ENCODE assay signal across 19 cellular contexts in the genomic region with DNA sequence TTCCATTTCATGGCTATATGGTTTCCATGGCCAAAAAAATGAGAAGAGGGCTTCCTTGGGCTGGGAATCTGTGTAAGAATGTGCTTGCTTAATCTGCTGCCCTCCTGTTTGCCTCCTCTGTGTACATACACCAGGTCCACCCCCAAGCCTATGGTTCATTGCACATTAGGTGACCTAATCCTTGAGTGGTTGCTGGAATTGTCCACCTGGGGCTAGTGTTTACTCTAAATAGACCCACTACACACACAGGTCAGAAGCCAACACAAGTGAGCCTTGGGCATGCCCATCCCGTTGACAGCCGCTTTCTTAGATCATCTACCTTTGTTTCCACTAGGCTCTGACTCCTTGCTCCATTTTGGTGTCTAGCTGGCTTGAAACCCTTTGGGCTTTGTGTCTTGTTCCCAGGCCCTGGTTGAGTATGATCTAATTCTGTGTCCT. TPM values are rescaled to one million over a fixed set of nuclear protein-coding genes. Genes with fewer than 3 reads are reported as not detected.
DNase-seq lines count a peak whose midpoint lies in the region; TF ChIP-seq lines count a peak whose summit lies in the region.
"Had no signal": no experiment of that assay in that cellular context is flagged by ENCODE, and none has a peak within 500 bp of the region (broad histone marks: within the 10 kb centered on the region; RNA-seq: fewer than 3 reads in every experiment).

No MANE protein-coding gene starts in this region.

- H3K4me3 ChIP-seq in PC-9 (no peak overlapping the region), stomach smooth muscle (ENCODE audit: low read length in 2 of 2) (no peak overlapping the region), trophoblast cell (ENCODE audit: low read depth, low read length) (no peak overlapping the region)
- H3K4me3 ChIP-seq: GM12878 had no signal

- H3K9me2 ChIP-seq in PC-9 (ENCODE audit: insufficient read depth) = no peaks in the 10 kb centered on the region

- DNase-seq in HuH-7 (ENCODE audit: low spot score) (peak; percentile 62), PC-9 (peak in 1 of 2 experiments; percentile 86), epithelial cell of prostate (ENCODE audit: low read depth, low spot score) (no peak), NCI-H1048 (lab: John Stamatoyannopoulos, UW) (no peak), trophoblast cell (no peak), AG08396 (ENCODE audit: low spot score) (no peak)
- DNase-seq in activated T-helper 1 cell treated with anti-CD3 and anti-CD28 coated beads, Interleukin-12 subunit alpha, Interleukin-12 subunit beta, Interleukin-2, Interleukin-4 antibody, amounts not matched to agents 30 ng/mL and 10 ng/mL and 1 ng/mL, durations not matched to agents 14 hours and 24 hours and 36 hours (ENCODE audit: low spot score) = no peak
- DNase-seq: ACHN, AML-193, GOT3, IMR-90, Kasumi-1, NCI-H1105, NCI-H2081, NCI-H446 treated with DMSO at 0.1 percent for 48 hours, SHP77 treated with DMSO at 0.1 percent for 48 hours, T-helper 1 cell had no signal

- H3K27ac ChIP-seq in PC-9 (no peak overlapping the region), epithelial cell of prostate (peak overlapping the region; percentile 15), stomach smooth muscle (ENCODE audit: low read length) (peak overlapping the region; percentile 46), trophoblast cell (ENCODE audit: low read depth, low read length) (no peak overlapping the region)

- H4K20me1 ChIP-seq in PC-9 (ENCODE audit: insufficient read depth) = no peaks in the 10 kb centered on the region

- H2AFZ ChIP-seq in PC-9 (no peak overlapping the region), trophoblast cell (ENCODE audit: insufficient read depth, low read length, poor library complexity) (no peak overlapping the region)

- no peak overlapping the region for H3K18ac ChIP-seq in trophoblast cell (ENCODE audit: low read length)

- intact Hi-C loops in PC-9 (cut with micrococcal nuclease; ENCODE audit: unreplicated experiment) = loop anchor here (5.0 kb wide), 1 partner anchor 39 kb away; no protein-coding TSS in a partner anchor
- intact Hi-C loops in activated T-helper 1 cell treated with anti-CD3 and anti-CD28 coated beads, Interleukin-12 subunit alpha, Interleukin-12 subunit beta, Interleukin-2, Interleukin-4 antibody, amounts not matched to agents 30 ng/mL and 10 ng/mL and 1 ng/mL, durations not matched to agents 14 hours and 24 hours and 36 hours (cut with micrococcal nuclease) = no loop called here

- H3K4me1 ChIP-seq in PC-9 (replicated peaks; ENCODE audit: insufficient read depth) (peaks cover 67% of the 10 kb centered on the region), stomach smooth muscle (ENCODE audit: control insufficient read depth, insufficient read depth, low read length) (peaks cover 28% of the 10 kb centered on the region), trophoblast cell (ENCODE audit: control insufficient read depth in 1 of 2, insufficient read depth in 2 of 2, low read length in 2 of 2) (peaks cover 10 to 12% of the 10 kb centered on the region in 2 experiments)

- no peak overlapping the region for H2BK120ac ChIP-seq in trophoblast cell (ENCODE audit: insufficient read depth, low read length, poor library complexity)

- H3K4ac ChIP-seq in trophoblast cell (ENCODE audit: low read depth, low read length) = no peak overlapping the region

- H3K9ac ChIP-seq in stomach smooth muscle (ENCODE audit: low read length in 2 of 2) (no peak overlapping the region), trophoblast cell (ENCODE audit: low read length) (no peak overlapping the region)

- H3K4me2 ChIP-seq in PC-9 (peak overlapping the region; percentile 14), trophoblast cell (ENCODE audit: low read length) (no peak overlapping the region)

- no peak for TF ChIP-seq CTCF in PC-9 (conservative IDR thresholded peaks at IDR 0.05)

- CTCF ChIA-PET in PC-9 (lab: Charles Lee) = no interaction called here

- no peak overlapping the region for H3K14ac ChIP-seq in trophoblast cell (ENCODE audit: low read length)

- no TSS peak for BruUV-seq in PC-9 (replicated peaks; lab: Mats Ljungman, UMichigan)

- POLR2A ChIA-PET in PC-9 (lab: Charles Lee; ENCODE audit: unreplicated experiment) = no interaction called here

- H3K27me3 Mint-ChIP-seq in activated T-helper 1 cell treated with anti-CD3 and anti-CD28 coated beads, Interleukin-12 subunit alpha, Interleukin-12 subunit beta, Interleukin-2, Interleukin-4 antibody, amounts not matched to agents 30 ng/mL and 10 ng/mL and 1 ng/mL, durations not matched to agents 14 hours and 24 hours and 36 hours (ENCODE audit: insufficient read depth) = peaks cover 13% of the 10 kb centered on the region

- H3K79me2 ChIP-seq in PC-9 (ENCODE audit: low read depth) (no peaks in the 10 kb centered on the region), trophoblast cell (ENCODE audit: control insufficient read depth, insufficient read depth, low read length, poor library complexity) (no peaks in the 10 kb centered on the region)

- H2BK5ac ChIP-seq in trophoblast cell (ENCODE audit: low read depth, low read length, poor library complexity) = no peak overlapping the region

- H3K4me3 Mint-ChIP-seq in activated T-helper 1 cell treated with anti-CD3 and anti-CD28 coated beads, Interleukin-12 subunit alpha, Interleukin-12 subunit beta, Interleukin-2, Interleukin-4 antibody, amounts not matched to agents 30 ng/mL and 10 ng/mL and 1 ng/mL, durations not matched to agents 14 hours and 24 hours and 36 hours = no peak overlapping the region

- H2AK5ac ChIP-seq in trophoblast cell (ENCODE audit: low read length) = no peak overlapping the region

- no peak overlapping the region for H4K8ac ChIP-seq in trophoblast cell (ENCODE audit: low read depth, low read length)

- no peak overlapping the region for H2BK12ac ChIP-seq in trophoblast cell (ENCODE audit: low read length)

- H3K9me3 ChIP-seq in PC-9 (ENCODE audit: insufficient read depth, low read depth) (no peaks in the 10 kb centered on the region), stomach smooth muscle (ENCODE audit: control insufficient read depth in 2 of 2, low read length in 2 of 2) (no peaks in the 10 kb centered on the region), trophoblast cell (ENCODE audit: insufficient read depth, low read depth, low read length) (no peaks in the 10 kb centered on the region)

- no peaks in the 10 kb centered on the region for H3K36me3 ChIP-seq in PC-9 (ENCODE audit: low read depth)
- H3K36me3 ChIP-seq in stomach smooth muscle (ENCODE audit: control insufficient read depth in 2 of 2, insufficient read depth in 2 of 2, low read length in 2 of 2) = no peaks in the 10 kb centered on the region
- H3K36me3 ChIP-seq in trophoblast cell (ENCODE audit: control insufficient read depth in 1 of 2, insufficient read depth in 2 of 2, low read length in 2 of 2) = no peaks in the 10 kb centered on the region

- H3K36me3 Mint-ChIP-seq in activated T-helper 1 cell treated with anti-CD3 and anti-CD28 coated beads, Interleukin-12 subunit alpha, Interleukin-12 subunit beta, Interleukin-2, Interleukin-4 antibody, amounts not matched to agents 30 ng/mL and 10 ng/mL and 1 ng/mL, durations not matched to agents 14 hours and 24 hours and 36 hours (ENCODE audit: low read depth) = no peaks in the 10 kb centered on the region

- H3K23ac ChIP-seq in trophoblast cell (ENCODE audit: low read length) = no peak overlapping the region

- no peak overlapping the region for H3K27ac Mint-ChIP-seq in activated T-helper 1 cell treated with anti-CD3 and anti-CD28 coated beads, Interleukin-12 subunit alpha, Interleukin-12 subunit beta, Interleukin-2, Interleukin-4 antibody, amounts not matched to agents 30 ng/mL and 10 ng/mL and 1 ng/mL, durations not matched to agents 14 hours and 24 hours and 36 hours

- peaks cover 27% of the 10 kb centered on the region; the same call in 1 of the 2 replicates for H3F3A ChIP-seq in PC-9 (ENCODE audit: insufficient read depth, low read depth)

- peaks cover 10% of the 10 kb centered on the region for H3K4me1 Mint-ChIP-seq in activated T-helper 1 cell treated with anti-CD3 and anti-CD28 coated beads, Interleukin-12 subunit alpha, Interleukin-12 subunit beta, Interleukin-2, Interleukin-4 antibody, amounts not matched to agents 30 ng/mL and 10 ng/mL and 1 ng/mL, durations not matched to agents 14 hours and 24 hours and 36 hours (ENCODE audit: low read depth)

- H4K91ac ChIP-seq in trophoblast cell (ENCODE audit: low read depth, low read length) = no peak overlapping the region

- H3K27me3 ChIP-seq in PC-9 (ENCODE audit: insufficient read depth, low read depth) (no peaks in the 10 kb centered on the region), stomach smooth muscle (ENCODE audit: control insufficient read depth in 1 of 2, insufficient read depth in 2 of 2, low read length in 2 of 2) (no peaks in the 10 kb centered on the region), trophoblast cell (ENCODE audit: insufficient read depth, low read length) (no peaks in the 10 kb centered on the region)

- no peaks in the 10 kb centered on the region for H3K9me3 Mint-ChIP-seq in activated T-helper 1 cell treated with anti-CD3 and anti-CD28 coated beads, Interleukin-12 subunit alpha, Interleukin-12 subunit beta, Interleukin-2, Interleukin-4 antibody, amounts not matched to agents 30 ng/mL and 10 ng/mL and 1 ng/mL, durations not matched to agents 14 hours and 24 hours and 36 hours

- no peak overlapping the region for H4K12ac ChIP-seq in trophoblast cell (ENCODE audit: low read depth, low read length)

- no peaks in the 10 kb centered on the region for H3K79me1 ChIP-seq in trophoblast cell (ENCODE audit: low read length)

- no CpG with 5 or more reads among the region's 2 CpGs for WGBS in trophoblast cell (ENCODE audit: extremely low coverage, insufficient coverage, insufficient read length)

RNA-seq across cellular contexts. Expression of a gene that starts 59.2 kb away (rescaled TPM):
- total RNA-seq in PC-9 (2021) = 66.4 and 75.3 TPM in 2 replicates
- total RNA-seq in activated T-helper 1 cell treated with anti-CD3 and anti-CD28 coated beads, Interleukin-12 subunit alpha, Interleukin-12 subunit beta, Interleukin-2, Interleukin-4 antibody, amounts not matched to agents 30 ng/mL and 10 ng/mL and 1 ng/mL, durations not matched to agents 14 hours and 24 hours and 36 hours = 62.1 and 72.5 TPM in 2 replicates
- 18.5 and 19.2 TPM in 2 replicates for polyA plus RNA-seq in trophoblast cell (2013)

Comparison
In these comparisons a context has a peak if more than half of its experiments do, and no peak if none do; other contexts are left out.
1. H3K27ac ChIP-seq: peak in epithelial cell of prostate (single experiment) and stomach smooth muscle (single experiment); none in PC-9 (single experiment) and trophoblast cell (single experiment).